1 cellular context compared by ENCODE assay signal in the genomic region with DNA sequence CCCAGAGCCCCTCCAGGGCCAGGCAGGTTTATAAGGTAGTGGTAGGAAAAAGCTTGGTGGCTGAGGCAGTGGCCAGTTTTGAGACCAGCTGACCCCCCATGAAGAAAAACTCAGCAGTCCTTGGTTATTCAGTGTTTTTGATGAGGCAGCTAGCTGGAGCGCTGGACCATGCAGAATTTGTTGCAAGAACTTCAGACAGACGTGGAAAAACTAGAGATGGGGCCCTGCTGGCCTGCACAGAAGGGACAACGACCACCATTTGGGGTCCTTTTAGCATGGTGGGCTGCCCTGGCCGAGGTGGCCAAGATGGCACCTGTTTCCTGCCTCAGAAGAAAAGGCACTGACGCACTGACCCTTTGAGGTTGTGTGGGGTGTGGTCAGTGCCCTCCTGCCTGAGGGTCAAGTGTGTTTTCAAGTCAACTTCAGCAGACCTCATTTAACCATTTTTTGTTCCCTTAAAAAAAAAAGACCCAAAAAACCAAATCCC.
A peak's percentile ranks its signal among the peaks of the same experiment; 100 is the strongest.
TF ChIP-seq lines count a peak whose summit lies in the region.

No MANE protein-coding gene starts in this region.

TF ChIP-seq in H1, 55 proteins besides CTCF, POLR2A, EP300 and RAD21:
- no peak for TF ChIP-seq BCL11A (IDR thresholded peaks at IDR 0.05; ENCODE audit: low read depth in 2 of 2, low read length in 2 of 2)
- peak; percentile 74; the same call in 1 of the 2 replicates for TF ChIP-seq POLR2AphosphoS5 (IDR thresholded peaks at IDR 0.05; ENCODE audit: low read depth, low read length)
